ENCODE assay signal across 8 cellular contexts in the genomic region with DNA sequence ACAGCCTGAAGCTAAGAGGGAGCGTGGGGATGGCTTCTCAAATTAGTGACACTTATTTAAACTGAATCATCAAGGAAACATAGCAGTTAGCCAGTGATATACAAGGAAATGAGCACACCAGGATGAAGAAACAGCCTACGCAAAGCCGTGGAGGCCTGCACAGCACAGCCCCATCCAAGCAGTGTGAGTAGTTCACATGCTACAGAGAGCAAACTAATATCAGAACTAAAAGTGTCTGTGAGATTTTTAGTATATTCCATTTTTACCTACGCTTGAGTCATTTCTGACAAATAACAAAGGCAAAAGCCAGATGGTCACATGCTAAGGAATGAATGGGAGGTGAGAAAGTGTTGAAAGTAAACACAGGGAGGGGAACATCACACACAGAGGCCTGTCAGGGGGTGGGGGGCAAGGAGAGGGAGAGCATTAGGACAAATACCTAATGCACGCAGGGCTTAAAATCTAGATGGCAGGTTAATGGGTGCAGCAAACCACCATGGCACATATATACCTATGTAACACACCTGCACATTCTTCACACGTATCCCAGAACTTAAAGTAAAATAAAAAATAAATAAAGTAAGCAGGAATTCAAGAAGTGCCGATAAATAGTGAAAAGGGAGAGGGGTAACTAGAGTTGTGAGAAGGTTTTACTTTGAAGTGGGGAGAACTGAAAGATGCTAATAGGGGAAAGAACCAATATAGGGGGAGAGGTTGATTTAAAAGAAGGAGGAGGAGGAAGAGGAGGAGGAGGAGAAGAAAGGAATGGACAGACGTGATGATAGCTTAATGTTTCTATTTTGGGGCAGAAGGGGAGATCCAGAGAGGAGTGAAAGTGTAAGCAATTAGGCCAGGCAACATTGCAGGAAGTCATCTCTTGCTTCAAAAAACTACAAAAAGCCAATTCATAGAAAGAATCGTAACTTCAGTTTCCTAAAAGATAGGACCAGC.
DNase-seq lines count a peak whose midpoint lies in the region; ATAC-seq and TF ChIP-seq lines count a peak whose summit lies in the region.

No MANE protein-coding gene starts in this region.

- H3K27ac Mint-ChIP-seq in T-helper 1 cell treated with Interleukin-12 subunit alpha and Interleukin-12 subunit beta and Interleukin-4 antibody, amounts not matched to agents 30 μg/mL and 1 μg/mL, for 36 hours = peak overlapping the region; percentile 79
- peak overlapping the region in 2 of 3 experiments; percentile 73 to 86 for H3K27ac Mint-ChIP-seq in nephron

- H3K9me3 ChIP-seq in uterus = no peaks in the 10 kb centered on the region
- H3K9me3 ChIP-seq in esophagus squamous epithelium = no peaks in the 10 kb centered on the region

- intact Hi-C loops in uterus (cut with DNase I; ENCODE audit: low total_unique reads) = no loop called here
- intact Hi-C loops in esophagus squamous epithelium (cut with DNase I) = no loop called here

- H3K4me3 ChIP-seq in uterus (no peak overlapping the region), esophagus squamous epithelium (peak overlapping the region in 1 of 4 donors; percentile 8)

- DNase-seq in uterus = no peak
- DNase-seq in esophagus squamous epithelium (lab: John Stamatoyannopoulos, UW) = no peak
- DNase-seq in SKM-1 treated with dmso at 0.1 percent for 144 hours (lab: John Stamatoyannopoulos, UW; ENCODE audit: unreplicated experiment) = no peak
- no peak for DNase-seq in LoVo (ENCODE audit: low spot score)

- peaks cover 32% of the 10 kb centered on the region for H3K4me1 Mint-ChIP-seq in T-helper 1 cell treated with Interleukin-12 subunit alpha and Interleukin-12 subunit beta and Interleukin-4 antibody, amounts not matched to agents 30 μg/mL and 1 μg/mL, for 36 hours (ENCODE audit: low read depth)
- H3K4me1 Mint-ChIP-seq in nephron = no peaks in the 10 kb centered on the region

- peaks cover under 1% of the 10 kb centered on the region for H3K36me3 Mint-ChIP-seq in T-helper 1 cell treated with Interleukin-12 subunit alpha and Interleukin-12 subunit beta and Interleukin-4 antibody, amounts not matched to agents 30 μg/mL and 1 μg/mL, for 36 hours (ENCODE audit: low read depth)
- no peaks in the 10 kb centered on the region for H3K36me3 Mint-ChIP-seq in nephron (ENCODE audit: low read depth)

- TF ChIP-seq CTCF in nephron (IDR thresholded peaks at IDR 0.05; ENCODE audit: unreplicated experiment in 3 of 3) (no peak), uterus (IDR thresholded peaks at IDR 0.05) (no peak), esophagus squamous epithelium (IDR thresholded peaks at IDR 0.05) (no peak)

- H3K27ac ChIP-seq in uterus = no peak overlapping the region
- no peak overlapping the region for H3K27ac ChIP-seq in esophagus squamous epithelium

- H3K27me3 ChIP-seq in uterus = no peaks in the 10 kb centered on the region
- no peaks in the 10 kb centered on the region for H3K27me3 ChIP-seq in esophagus squamous epithelium

- no peaks in the 10 kb centered on the region for H3K4me1 ChIP-seq in uterus
- no peaks in the 10 kb centered on the region for H3K4me1 ChIP-seq in esophagus squamous epithelium

- no peaks in the 10 kb centered on the region for H3K9me3 Mint-ChIP-seq in T-helper 1 cell treated with Interleukin-12 subunit alpha and Interleukin-12 subunit beta and Interleukin-4 antibody, amounts not matched to agents 30 μg/mL and 1 μg/mL, for 36 hours
- no peaks in the 10 kb centered on the region for H3K9me3 Mint-ChIP-seq in nephron

- TF ChIP-seq POLR2A in uterus (IDR thresholded peaks at IDR 0.05) = no peak
- no peak for TF ChIP-seq POLR2A in esophagus squamous epithelium (IDR thresholded peaks at IDR 0.05)

- H3K4me3 Mint-ChIP-seq in T-helper 1 cell treated with Interleukin-12 subunit alpha and Interleukin-12 subunit beta and Interleukin-4 antibody, amounts not matched to agents 30 μg/mL and 1 μg/mL, for 36 hours = peak overlapping the region; percentile 61
- no peak overlapping the region for H3K4me3 Mint-ChIP-seq in nephron

- peak; percentile 97 for ATAC-seq in GM18867 (IDR thresholded peaks at IDR 0.05; ENCODE audit: unreplicated experiment)
- ATAC-seq in HG02763 (IDR thresholded peaks at IDR 0.05; ENCODE audit: unreplicated experiment) = peak; percentile 92

- H3K36me3 ChIP-seq in uterus (no peaks in the 10 kb centered on the region), esophagus squamous epithelium (no peaks in the 10 kb centered on the region)

- 56 to 67% methylated on average over 9 of the region's 9 CpGs for WGBS in esophagus squamous epithelium, 2 donors

- no peaks in the 10 kb centered on the region for H3K27me3 Mint-ChIP-seq in T-helper 1 cell treated with Interleukin-12 subunit alpha and Interleukin-12 subunit beta and Interleukin-4 antibody, amounts not matched to agents 30 μg/mL and 1 μg/mL, for 36 hours (ENCODE audit: low read depth)
- no peaks in the 10 kb centered on the region for H3K27me3 Mint-ChIP-seq in nephron (ENCODE audit: low read depth)
